In the genomic region with DNA sequence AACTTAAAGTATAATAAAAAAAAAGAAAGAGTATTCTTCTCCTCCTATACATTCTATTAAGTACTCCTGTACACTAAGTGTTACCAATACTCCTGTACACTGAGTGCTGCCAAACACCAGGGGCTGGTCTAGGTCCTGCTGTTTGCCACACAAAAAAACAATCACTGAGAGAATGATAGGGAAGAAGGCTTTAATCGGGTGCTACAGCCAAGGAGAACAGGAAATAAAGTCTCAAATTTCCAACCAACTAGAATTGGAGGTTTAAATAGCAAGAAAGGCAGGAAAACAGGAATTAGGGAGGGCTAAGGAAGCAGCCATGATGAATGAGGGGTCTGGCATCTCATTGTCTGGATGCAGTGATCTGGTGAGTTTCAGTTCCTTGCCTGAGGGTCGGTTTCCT, we compare ENCODE assay signal across 1 cellular context.
TF ChIP-seq lines count a peak whose summit lies in the region.

No MANE protein-coding gene starts in this region.

TF ChIP-seq in HepG2, 621 proteins besides CTCF, POLR2A, EP300 and RAD21 (continued from another document):
- TF ChIP-seq, protein P1, sequence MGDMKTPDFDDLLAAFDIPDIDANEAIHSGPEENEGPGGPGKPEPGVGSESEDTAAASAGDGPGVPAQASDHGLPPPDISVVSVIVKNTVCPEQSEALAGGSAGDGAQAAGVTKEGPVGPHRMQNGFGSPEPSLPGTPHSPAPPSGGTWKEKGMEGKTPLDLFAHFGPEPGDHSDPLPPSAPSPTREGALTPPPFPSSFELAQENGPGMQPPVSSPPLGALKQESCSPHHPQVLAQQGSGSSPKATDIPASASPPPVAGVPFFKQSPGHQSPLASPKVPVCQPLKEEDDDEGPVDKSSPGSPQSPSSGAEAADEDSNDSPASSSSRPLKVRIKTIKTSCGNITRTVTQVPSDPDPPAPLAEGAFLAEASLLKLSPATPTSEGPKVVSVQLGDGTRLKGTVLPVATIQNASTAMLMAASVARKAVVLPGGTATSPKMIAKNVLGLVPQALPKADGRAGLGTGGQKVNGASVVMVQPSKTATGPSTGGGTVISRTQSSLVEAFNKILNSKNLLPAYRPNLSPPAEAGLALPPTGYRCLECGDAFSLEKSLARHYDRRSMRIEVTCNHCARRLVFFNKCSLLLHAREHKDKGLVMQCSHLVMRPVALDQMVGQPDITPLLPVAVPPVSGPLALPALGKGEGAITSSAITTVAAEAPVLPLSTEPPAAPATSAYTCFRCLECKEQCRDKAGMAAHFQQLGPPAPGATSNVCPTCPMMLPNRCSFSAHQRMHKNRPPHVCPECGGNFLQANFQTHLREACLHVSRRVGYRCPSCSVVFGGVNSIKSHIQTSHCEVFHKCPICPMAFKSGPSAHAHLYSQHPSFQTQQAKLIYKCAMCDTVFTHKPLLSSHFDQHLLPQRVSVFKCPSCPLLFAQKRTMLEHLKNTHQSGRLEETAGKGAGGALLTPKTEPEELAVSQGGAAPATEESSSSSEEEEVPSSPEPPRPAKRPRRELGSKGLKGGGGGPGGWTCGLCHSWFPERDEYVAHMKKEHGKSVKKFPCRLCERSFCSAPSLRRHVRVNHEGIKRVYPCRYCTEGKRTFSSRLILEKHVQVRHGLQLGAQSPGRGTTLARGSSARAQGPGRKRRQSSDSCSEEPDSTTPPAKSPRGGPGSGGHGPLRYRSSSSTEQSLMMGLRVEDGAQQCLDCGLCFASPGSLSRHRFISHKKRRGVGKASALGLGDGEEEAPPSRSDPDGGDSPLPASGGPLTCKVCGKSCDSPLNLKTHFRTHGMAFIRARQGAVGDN (CRISPR knock-in tag; IDR thresholded peaks at IDR 0.05): no peak
- TF ChIP-seq ZNF124 (CRISPR knock-in tag; IDR thresholded peaks at IDR 0.05): peak; percentile 99
